Comparison of ENCODE assay signal across 27 cellular contexts in the genomic region with DNA sequence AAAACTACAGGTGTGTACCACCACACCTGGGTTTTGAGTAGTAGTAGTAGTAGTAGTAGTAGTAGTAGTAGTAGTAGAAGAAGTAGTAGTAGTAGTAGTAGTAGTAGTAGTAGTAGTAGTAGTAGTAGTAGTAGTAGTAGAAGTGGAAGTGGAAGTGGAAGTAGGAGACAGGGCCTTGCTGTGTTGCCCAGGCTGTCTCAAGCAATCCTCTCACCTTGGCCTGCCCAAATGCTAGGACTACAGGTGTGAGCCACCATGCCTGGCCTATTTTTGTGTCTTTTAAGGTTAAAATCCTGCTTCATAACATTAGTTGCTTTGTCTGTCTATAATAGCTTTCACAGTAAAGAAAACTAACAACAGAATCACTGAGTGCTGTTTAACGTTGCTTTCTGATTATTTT.
"Had no signal": no experiment of that assay in that cellular context is flagged by ENCODE, and none has a peak within 500 bp of the region (broad histone marks: within the 10 kb centered on the region; RNA-seq: fewer than 3 reads in every experiment).

No MANE protein-coding gene starts in this region.

- H3K27ac Mint-ChIP-seq: dendritic cell treated with granulocyte-macrophage colony-stimulating factor and Interleukin-4, amounts not matched to agents 40 ng/mL and 50 ng/mL, for 4 days; effector memory CD8-positive, alpha-beta T cell; endodermal cell; mesothelial cell of epicardium had no signal

- DNase-seq: colonic mucosa; cortex of kidney; effector CD8-positive, alpha-beta T cell; effector memory CD8-positive, alpha-beta T cell; endodermal cell; erythroblast; esophagus squamous epithelium; foreskin fibroblast; foreskin melanocyte; head of caudate nucleus; heart right ventricle; hippocampal formation; left cardiac atrium; left lung; left ventricle myocardium superior; lower lobe of right lung; mesenchymal stem cell; mucosa of descending colon; naive B cell; naive thymus-derived CD8-positive, alpha-beta T cell had no signal

- H3K27me3 Mint-ChIP-seq: dendritic cell treated with granulocyte-macrophage colony-stimulating factor and Interleukin-4, amounts not matched to agents 40 ng/mL and 50 ng/mL, for 4 days; effector memory CD8-positive, alpha-beta T cell; naive B cell; naive thymus-derived CD8-positive, alpha-beta T cell had no signal

- H3K4me1 Mint-ChIP-seq: endodermal cell, mesothelial cell of epicardium had no signal

- FAIRE-seq: endometrium, islet of Langerhans, keratinocyte had no signal

- ATAC-seq: effector memory CD8-positive, alpha-beta T cell; esophagus mucosa; gastroesophageal sphincter; heart right ventricle; left cardiac atrium; left lung; left ventricle myocardium superior; lower lobe of right lung; mucosa of descending colon; naive thymus-derived CD8-positive, alpha-beta T cell had no signal

- H3K4me3 Mint-ChIP-seq: dendritic cell treated with granulocyte-macrophage colony-stimulating factor and Interleukin-4, amounts not matched to agents 40 ng/mL and 50 ng/mL, for 4 days; effector memory CD8-positive, alpha-beta T cell; endodermal cell; mesothelial cell of epicardium; naive B cell; naive thymus-derived CD8-positive, alpha-beta T cell had no signal

- H3K9me3 Mint-ChIP-seq: dendritic cell treated with granulocyte-macrophage colony-stimulating factor and Interleukin-4, amounts not matched to agents 40 ng/mL and 50 ng/mL, for 4 days; effector memory CD8-positive, alpha-beta T cell; endodermal cell; naive B cell had no signal
